Comparison of ENCODE assay signal across 25 cellular contexts in the genomic region with DNA sequence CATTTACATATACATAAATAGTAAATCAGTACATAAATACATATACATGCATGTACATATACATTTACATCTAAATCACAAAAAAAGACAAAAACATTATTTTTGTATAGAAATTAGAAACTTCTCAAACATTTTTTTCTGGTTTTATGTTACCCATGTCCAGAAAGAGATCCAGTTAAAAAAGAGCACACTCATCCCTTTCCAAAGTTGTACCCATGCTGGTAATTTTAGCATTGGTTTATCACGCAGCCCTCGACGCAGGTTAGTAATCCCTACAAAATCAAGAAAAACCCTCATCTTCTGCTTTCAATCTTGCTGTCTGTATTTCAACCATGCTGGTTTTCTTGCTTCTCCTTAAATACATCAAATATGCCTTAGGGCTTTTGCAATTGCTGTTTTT.
"Had no signal": no experiment of that assay in that cellular context is flagged by ENCODE, and none has a peak within 500 bp of the region (broad histone marks: within the 10 kb centered on the region; RNA-seq: fewer than 3 reads in every experiment).

No MANE protein-coding gene starts in this region.

- H3K36me3 ChIP-seq: colonic mucosa, esophagus muscularis mucosa, gastroesophageal sphincter, heart left ventricle, left ventricle myocardium inferior, lower lobe of right lung had no signal

- H3K4me3 Mint-ChIP-seq: immature natural killer cell, mesothelial cell of epicardium, naive B cell had no signal

- FAIRE-seq: endothelial cell of umbilical vein, frontal cortex, kidney had no signal

- H3K27ac ChIP-seq: colonic mucosa, dorsolateral prefrontal cortex, esophagus muscularis mucosa, foreskin keratinocyte, gastroesophageal sphincter, heart left ventricle, hepatocyte, left ventricle myocardium inferior, lower lobe of right lung had no signal

- H3K36me3 Mint-ChIP-seq: immature natural killer cell, mesothelial cell of epicardium, naive B cell had no signal

- H3K4me2 ChIP-seq: hepatocyte had no signal

- H3K9me3 Mint-ChIP-seq: mesothelial cell of epicardium, naive B cell had no signal

- H3K27ac Mint-ChIP-seq: immature natural killer cell, mesothelial cell of epicardium, naive B cell had no signal

- H3K4me3 ChIP-seq: colonic mucosa, dorsolateral prefrontal cortex, esophagus muscularis mucosa, gastroesophageal sphincter, heart left ventricle, hepatocyte, left ventricle myocardium inferior, lower lobe of right lung, mucosa of descending colon had no signal

- H3K4me1 Mint-ChIP-seq: immature natural killer cell, mesothelial cell of epicardium, naive B cell had no signal

- ATAC-seq: foreskin keratinocyte, gastroesophageal sphincter, heart left ventricle, left colon, left lobe of liver, lower lobe of right lung, mucosa of descending colon had no signal

- H3K9me3 ChIP-seq: colonic mucosa, esophagus muscularis mucosa, gastroesophageal sphincter, heart left ventricle, left ventricle myocardium inferior, lower lobe of right lung, mucosa of descending colon had no signal

- H3K27me3 Mint-ChIP-seq: naive B cell had no signal

- H3K4me1 ChIP-seq: colonic mucosa, esophagus muscularis mucosa, foreskin keratinocyte, gastroesophageal sphincter, heart left ventricle, left ventricle myocardium inferior, lower lobe of right lung had no signal

- DNase-seq: colonic mucosa; cortex of kidney; dermis blood vessel endothelial cell; dorsolateral prefrontal cortex; effector CD4-positive, alpha-beta T cell; effector memory CD4-positive, alpha-beta T cell; foreskin keratinocyte; heart left ventricle; hypothalamus; immature natural killer cell; islet precursor cell; kidney; left colon; left ventricle myocardium inferior; lower lobe of right lung; mesenchymal stem cell; mucosa of descending colon; naive B cell had no signal
